In genomic region chr1:54495954-54496353, GRCh38 we compare ENCODE assay signal across 11 cellular contexts.
"Had no signal": no experiment of that assay in that cellular context is flagged by ENCODE, and none has a peak within 500 bp of the region (broad histone marks: within the 10 kb centered on the region; RNA-seq: fewer than 3 reads in every experiment).

No MANE protein-coding gene starts in this region.

- H3K36me3 ChIP-seq: HAP-1 had no signal

- DNase-seq: GM23248, GOT3, H7, H9, HCEC 1CT, HFFc6 had no signal

- H3K9ac ChIP-seq: GM23248 had no signal

- H2AFZ ChIP-seq: GM23248, GM23338 had no signal

- FAIRE-seq: H1, H54 had no signal

- H3K4me2 ChIP-seq: GM23338 had no signal

- H3K27ac Mint-ChIP-seq: GM23338, HFFc6 had no signal

- H3K27ac ChIP-seq: GM23248 had no signal

- H3K4me3 ChIP-seq: GM23248, GM23338, HAP-1 had no signal

- ATAC-seq: GM23338, HCT116 had no signal

- H3K9me3 ChIP-seq: HAP-1 had no signal

- H3K4me3 Mint-ChIP-seq: GM23338, H9, HFFc6 had no signal

- H3K9me3 Mint-ChIP-seq: GM23338, H9, HFFc6 had no signal
